In the genomic region with DNA sequence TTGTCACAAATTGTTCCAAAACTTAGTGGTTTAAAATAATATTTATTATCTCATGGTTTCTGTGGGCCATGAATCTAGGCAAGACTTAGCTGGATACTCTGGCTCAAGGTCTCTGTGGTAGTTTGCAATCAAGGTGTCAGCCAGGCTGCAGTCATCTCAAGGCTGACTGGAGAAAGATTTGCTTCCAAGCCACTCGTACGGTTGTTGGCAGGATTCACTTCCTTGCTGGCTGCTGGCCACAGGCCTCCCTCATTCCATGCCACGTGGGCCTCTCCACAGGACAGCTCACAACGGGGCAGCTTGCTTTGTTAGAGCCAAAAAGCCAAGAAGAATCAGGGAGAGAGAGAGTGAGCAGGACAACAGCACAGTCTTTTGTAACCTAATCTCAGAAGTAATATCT, we compare ENCODE assay signal across 10 cellular contexts.
DNase-seq lines count a peak whose midpoint lies in the region; ATAC-seq and TF ChIP-seq lines count a peak whose summit lies in the region.
"Had no signal": no experiment of that assay in that cellular context is flagged by ENCODE, and none has a peak within 500 bp of the region (broad histone marks: within the 10 kb centered on the region; RNA-seq: fewer than 3 reads in every experiment).

No MANE protein-coding gene starts in this region.

- DNase-seq in GM23338 (ENCODE audit: low spot score) (no peak), WTC11 (ENCODE audit: low spot score) (no peak), left ventricle myocardium inferior (peak; percentile 48), smooth muscle cell (lab: John Stamatoyannopoulos, UW; ENCODE audit: unreplicated experiment) (no peak), endothelial cell (ENCODE audit: low spot score) (no peak)
- no peak for DNase-seq in CD4-positive, alpha-beta memory T cell
- no peak for DNase-seq in activated naive CD4-positive, alpha-beta T cell (lab: John Stamatoyannopoulos, UW)
- DNase-seq: NCI-H2171 treated with DMSO at 0.1 percent for 48 hours had no signal

- no peak overlapping the region for H3K9ac ChIP-seq in smooth muscle cell (ENCODE audit: low read depth)

- H3K9me2 ChIP-seq in GM23338 (ENCODE audit: insufficient read depth), result no peaks in the 10 kb centered on the region

- H3K27ac Mint-ChIP-seq in GM23338 (peak overlapping the region; percentile 10; the same call in 1 of the 2 replicates), WTC11 (no peak overlapping the region; the same call in 1 of the 2 replicates), endothelial cell (ENCODE audit: unreplicated experiment) (no peak overlapping the region)
- no peak overlapping the region for H3K27ac Mint-ChIP-seq in CD4-positive, alpha-beta memory T cell

- H3K9me3 Mint-ChIP-seq in GM23338, result no peaks in the 10 kb centered on the region
- no peaks in the 10 kb centered on the region for H3K9me3 Mint-ChIP-seq in WTC11
- H3K9me3 Mint-ChIP-seq in endothelial cell (ENCODE audit: unreplicated experiment), result no peaks in the 10 kb centered on the region
- no peaks in the 10 kb centered on the region for H3K9me3 Mint-ChIP-seq in CD4-positive, alpha-beta memory T cell

- H3K4me1 Mint-ChIP-seq in GM23338, result peaks cover 45% of the 10 kb centered on the region
- peaks cover 33% of the 10 kb centered on the region for H3K4me1 Mint-ChIP-seq in WTC11
- peaks cover 21% of the 10 kb centered on the region for H3K4me1 Mint-ChIP-seq in endothelial cell (ENCODE audit: unreplicated experiment)
- H3K4me1 Mint-ChIP-seq in CD4-positive, alpha-beta memory T cell, result peaks cover 0 to 1% (median 0%) of the 10 kb centered on the region in 4 donors

- 0 out of 2 replicates have a peak, but pooled peaks cover 4% of the 10 kb centered on the region for H3K36me3 ChIP-seq in GM23338 (ENCODE audit: insufficient read depth)
- H3K36me3 ChIP-seq in left ventricle myocardium inferior, result no peaks in the 10 kb centered on the region
- no peaks in the 10 kb centered on the region for H3K36me3 ChIP-seq in smooth muscle cell (ENCODE audit: low read depth)
- H3K36me3 ChIP-seq in CD4-positive, alpha-beta memory T cell (ENCODE audit: insufficient read depth, low read length), result no peaks in the 10 kb centered on the region
- H3K36me3 ChIP-seq: suprapubic skin had no signal

- peaks cover 99% of the 10 kb centered on the region for H3K79me2 ChIP-seq in GM23338 (replicated peaks; ENCODE audit: insufficient read depth)
- H3K79me2 ChIP-seq in smooth muscle cell (ENCODE audit: low read depth), result peaks cover 12% of the 10 kb centered on the region

- CTCF ChIA-PET in WTC11 (lab: Charles Lee), result no interaction called here
- CTCF ChIA-PET in CD4-positive, alpha-beta memory T cell (lab: Charles Lee; ENCODE audit: partially characterized antibody), result no interaction called here

- peaks cover 29% of the 10 kb centered on the region for H4K20me1 ChIP-seq in GM23338 (replicated peaks; ENCODE audit: insufficient read depth)
- peaks cover 11% of the 10 kb centered on the region for H4K20me1 ChIP-seq in smooth muscle cell (ENCODE audit: low read depth)

- no peak overlapping the region for H2AFZ ChIP-seq in GM23338
- H2AFZ ChIP-seq in smooth muscle cell (ENCODE audit: low read depth), result no peak overlapping the region

- H3K27me3 Mint-ChIP-seq in GM23338 (ENCODE audit: insufficient read depth, low read depth, poor library complexity) (peaks cover 6% of the 10 kb centered on the region), WTC11 (ENCODE audit: low read depth) (no peaks in the 10 kb centered on the region), endothelial cell (ENCODE audit: unreplicated experiment) (peaks cover 3% of the 10 kb centered on the region)
- peaks cover 0 to 1% of the 10 kb centered on the region in 2 donors for H3K27me3 Mint-ChIP-seq in CD4-positive, alpha-beta memory T cell

- H3K4me1 ChIP-seq in GM23338 (ENCODE audit: insufficient read depth) (peaks cover 23% of the 10 kb centered on the region; the same call in 1 of the 2 replicates), left ventricle myocardium inferior (peaks cover 23% of the 10 kb centered on the region), smooth muscle cell (ENCODE audit: low read depth) (peaks cover 12% of the 10 kb centered on the region)
- no peaks in the 10 kb centered on the region for H3K4me1 ChIP-seq in CD4-positive, alpha-beta memory T cell (ENCODE audit: insufficient read depth, low read length)
- H3K4me1 ChIP-seq: suprapubic skin had no signal

- ATAC-seq in GM23338, result peak; percentile 69
- peak; percentile 33 for ATAC-seq in WTC11
- no peak for ATAC-seq in GM21367 (IDR thresholded peaks at IDR 0.05; ENCODE audit: unreplicated experiment)

- no peaks in the 10 kb centered on the region for H3K27me3 ChIP-seq in GM23338 (ENCODE audit: insufficient read depth)
- H3K27me3 ChIP-seq in left ventricle myocardium inferior (ENCODE audit: low read depth), result no peaks in the 10 kb centered on the region
- H3K27me3 ChIP-seq in smooth muscle cell (ENCODE audit: low read depth), result no peaks in the 10 kb centered on the region
- H3K27me3 ChIP-seq in CD4-positive, alpha-beta memory T cell (ENCODE audit: insufficient read depth, low read length), result no peaks in the 10 kb centered on the region
- H3K27me3 ChIP-seq: suprapubic skin had no signal

- H3K4me3 ChIP-seq in GM23338 (no peak overlapping the region), left ventricle myocardium inferior (no peak overlapping the region), smooth muscle cell (no peak overlapping the region)
- no peak overlapping the region for H3K4me3 ChIP-seq in CD4-positive, alpha-beta memory T cell (ENCODE audit: low read length in 2 of 2)
- H3K4me3 ChIP-seq: suprapubic skin had no signal

- TF ChIP-seq CTCF in GM23338 (conservative IDR thresholded peaks at IDR 0.05; ENCODE audit: low read depth in 2 of 2) (no peak), WTC11 (IDR thresholded peaks at IDR 0.05) (no peak), left ventricle myocardium inferior (IDR thresholded peaks at IDR 0.05; ENCODE audit: borderline replicate concordance) (no peak), smooth muscle cell (IDR thresholded peaks at IDR 0.05; ENCODE audit: borderline replicate concordance, insufficient read depth, poor library complexity, severe bottlenecking) (no peak), endothelial cell (IDR thresholded peaks at IDR 0.05; ENCODE audit: unreplicated experiment) (no peak)

- H3K4me2 ChIP-seq in GM23338, result no peak overlapping the region
- H3K4me2 ChIP-seq in smooth muscle cell, result peak overlapping the region; percentile 44

- peaks cover 11% of the 10 kb centered on the region for H3K36me3 Mint-ChIP-seq in GM23338 (ENCODE audit: low read depth)
- peaks cover 6% of the 10 kb centered on the region; the same call in 1 of the 2 replicates for H3K36me3 Mint-ChIP-seq in WTC11
- no peaks in the 10 kb centered on the region for H3K36me3 Mint-ChIP-seq in endothelial cell (ENCODE audit: low read depth, unreplicated experiment)
- no peaks in the 10 kb centered on the region for H3K36me3 Mint-ChIP-seq in CD4-positive, alpha-beta memory T cell

- peaks cover 7% of the 10 kb centered on the region for H3K9me3 ChIP-seq in left ventricle myocardium inferior (replicated peaks)
- no peaks in the 10 kb centered on the region for H3K9me3 ChIP-seq in smooth muscle cell (replicated peaks; ENCODE audit: low read depth)
- H3K9me3 ChIP-seq in CD4-positive, alpha-beta memory T cell (ENCODE audit: control insufficient read depth in 1 of 2, low read length in 2 of 2), result no peaks in the 10 kb centered on the region
- H3K9me3 ChIP-seq: suprapubic skin had no signal

- H3K27ac ChIP-seq in GM23338 (ENCODE audit: low read depth), result no peak overlapping the region
- H3K27ac ChIP-seq in left ventricle myocardium inferior (replicated peaks), result no peak overlapping the region
- peak overlapping the region; percentile 24 for H3K27ac ChIP-seq in smooth muscle cell (ENCODE audit: low read depth)
- no peak overlapping the region for H3K27ac ChIP-seq in CD4-positive, alpha-beta memory T cell (ENCODE audit: low read depth, low read length)
- H3K27ac ChIP-seq: suprapubic skin had no signal

- intact Hi-C loops in left ventricle myocardium inferior (cut with micrococcal nuclease), result no loop called here
- intact Hi-C loops in CD4-positive, alpha-beta memory T cell (cut with micrococcal nuclease), result no loop called here

- WGBS in smooth muscle cell (ENCODE audit: low lambda C conversion rate), result 79% methylated on average over 4 of the region's 4 CpGs

- H3K4me3 Mint-ChIP-seq in GM23338, result no peak overlapping the region
- H3K4me3 Mint-ChIP-seq in WTC11, result no peak overlapping the region
- H3K4me3 Mint-ChIP-seq in endothelial cell (ENCODE audit: unreplicated experiment), result no peak overlapping the region
- no peak overlapping the region for H3K4me3 Mint-ChIP-seq in CD4-positive, alpha-beta memory T cell

- H3F3A ChIP-seq in GM23338 (replicated peaks; ENCODE audit: low read depth), result no peaks in the 10 kb centered on the region
- no peaks in the 10 kb centered on the region for H3F3A ChIP-seq in smooth muscle cell (ENCODE audit: low read depth)

- POLR2A ChIA-PET in WTC11 (lab: Charles Lee), result no interaction called here
- POLR2A ChIA-PET in CD4-positive, alpha-beta memory T cell (lab: Charles Lee; ENCODE audit: partially characterized antibody), result no interaction called here

TF ChIP-seq in GM23338, 12 proteins besides CTCF, POLR2A, EP300 and RAD21 (continues in another document):
- TF ChIP-seq EZH2phosphoT487 (IDR thresholded peaks at IDR 0.05; ENCODE audit: unreplicated experiment), result no peak
- no peak for TF ChIP-seq CREB1 (CRISPR knock-in tag; IDR thresholded peaks at IDR 0.05; ENCODE audit: low read depth)
- no peak for TF ChIP-seq POLR2AphosphoS5 (IDR thresholded peaks at IDR 0.05; ENCODE audit: low read depth)

TF ChIP-seq in WTC11, 78 proteins besides CTCF, POLR2A, EP300 and RAD21:
- no peak for TF ChIP-seq ZNF232 (CRISPR knock-in tag; IDR thresholded peaks at IDR 0.05)
- 0 out of 2 replicates have a peak, but pooled peaks have one; percentile 11 for TF ChIP-seq ZNF121 (CRISPR knock-in tag; IDR thresholded peaks at IDR 0.05)
